In the genomic region with DNA sequence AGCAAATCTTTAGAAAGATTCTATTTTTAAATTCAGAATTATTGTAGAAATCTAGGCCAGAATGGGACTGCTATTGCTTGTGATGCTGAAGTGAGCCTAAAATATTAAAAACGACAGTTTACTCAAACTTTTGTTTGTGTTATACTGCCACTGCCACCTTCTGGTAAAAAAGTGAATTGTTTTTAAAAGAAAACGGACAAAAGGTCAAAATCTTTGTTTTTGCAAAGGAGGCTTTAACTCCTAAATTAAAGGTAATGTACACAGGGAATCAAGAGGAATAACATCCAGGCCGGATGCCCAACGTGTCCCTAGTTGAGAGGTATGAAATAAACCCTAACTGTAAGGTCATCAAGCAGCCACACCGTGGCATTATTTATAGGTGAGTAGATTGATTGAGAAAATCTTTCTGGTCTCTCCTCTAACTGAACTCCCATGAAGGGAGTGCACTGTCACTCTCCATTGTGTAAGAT, we compare ENCODE assay signal across 8 cellular contexts.
DNase-seq lines count a peak whose midpoint lies in the region; ATAC-seq and TF ChIP-seq lines count a peak whose summit lies in the region.

No MANE protein-coding gene starts in this region.

- H3K4me3 Mint-ChIP-seq in MCF 10A (ENCODE audit: unreplicated experiment) (no peak overlapping the region), nephron progenitor cell (no peak overlapping the region)

- TF ChIP-seq CTCF in DND-41 (IDR thresholded peaks at IDR 0.05; ENCODE audit: borderline replicate concordance, extremely low read depth, low read length, poor library complexity, severe bottlenecking) = peak; percentile 68
- TF ChIP-seq CTCF in MCF 10A (IDR thresholded peaks at IDR 0.05; ENCODE audit: unreplicated experiment) = peak; percentile 28
- peak; percentile 71 for TF ChIP-seq CTCF in nephron progenitor cell (IDR thresholded peaks at IDR 0.05)

- H3K9ac ChIP-seq in DND-41 (ENCODE audit: low read depth, low read length) = no peak overlapping the region

- ATAC-seq in DND-41 (ENCODE audit: insufficient read depth, low read depth) (no peak), GM21825 (IDR thresholded peaks at IDR 0.05; ENCODE audit: unreplicated experiment) (no peak), HG03039 (IDR thresholded peaks at IDR 0.05; ENCODE audit: unreplicated experiment) (no peak)

- POLR2A ChIA-PET in MCF 10A (lab: Yijun Ruan, JAX) = no interaction called here

- H3K4me1 Mint-ChIP-seq in MCF 10A (ENCODE audit: insufficient read depth, unreplicated experiment) = no peaks in the 10 kb centered on the region
- H3K4me1 Mint-ChIP-seq in nephron progenitor cell = peaks cover 7% of the 10 kb centered on the region

- H3K9me3 ChIP-seq in DND-41 (ENCODE audit: insufficient read depth, low read length, severe bottlenecking) = no peaks in the 10 kb centered on the region

- no peak overlapping the region for H3K4me3 ChIP-seq in DND-41 (ENCODE audit: low read depth in 1 of 2, low read length in 2 of 2)

- H3K79me2 ChIP-seq in DND-41 (ENCODE audit: insufficient read depth, low read length) = no peaks in the 10 kb centered on the region

- no TSS peak for BruUV-seq in MCF 10A (replicated peaks; lab: Mats Ljungman, UMichigan)

- H3K27me3 Mint-ChIP-seq in MCF 10A (ENCODE audit: insufficient read depth, unreplicated experiment) = peaks cover 58% of the 10 kb centered on the region
- peaks cover 20% of the 10 kb centered on the region for H3K27me3 Mint-ChIP-seq in nephron progenitor cell (ENCODE audit: low read depth, poor library complexity)

- intact Hi-C loops in MCF 10A (cut with micrococcal nuclease) = loop anchor here (1.0 to 2.0 kb wide), 2 partner anchors 590 to 984 kb away; no protein-coding TSS in a partner anchor

- no peak overlapping the region for H3K4me2 ChIP-seq in DND-41 (ENCODE audit: insufficient read depth, low read length)

- H3K36me3 ChIP-seq in DND-41 (ENCODE audit: insufficient read depth, low read length) = no peaks in the 10 kb centered on the region

- DNase-seq in DND-41 (no peak), LoVo (ENCODE audit: low spot score) (peak; percentile 26), MCF 10A (ENCODE audit: unreplicated experiment) (peak; percentile 23), nephron progenitor cell (no peak), Ammon's horn (ENCODE audit: low spot score) (no peak)
- DNase-seq in activated T-cell treated with anti-CD3 and anti-CD28 coated beads, Interleukin-2, amount 50 U/mL, for 1 hour = no peak

- H3K9me3 Mint-ChIP-seq in MCF 10A (ENCODE audit: unreplicated experiment) (peaks cover 5% of the 10 kb centered on the region), nephron progenitor cell (peaks cover 3% of the 10 kb centered on the region)

- no peak overlapping the region; the same call in 1 of the 2 replicates for H2AFZ ChIP-seq in DND-41 (ENCODE audit: low read depth, low read length)

- CTCF ChIA-PET in MCF 10A (lab: Yijun Ruan, JAX) = interaction anchor here (0.7 to 0.8 kb wide), 3 partner anchors 9 to 162 kb away, joined by 3 read pairs; no protein-coding TSS in a partner anchor

- no peak overlapping the region for H3K27ac ChIP-seq in DND-41 (ENCODE audit: low read length)

- H3K36me3 Mint-ChIP-seq in MCF 10A (ENCODE audit: insufficient read depth, unreplicated experiment) (no peaks in the 10 kb centered on the region), nephron progenitor cell (ENCODE audit: low read depth) (no peaks in the 10 kb centered on the region)

- H3K27ac Mint-ChIP-seq in MCF 10A (ENCODE audit: low read depth, unreplicated experiment) (no peak overlapping the region), nephron progenitor cell (peak overlapping the region; percentile 7)

- no peaks in the 10 kb centered on the region for H4K20me1 ChIP-seq in DND-41 (ENCODE audit: insufficient read depth, low read length)

- peaks cover 11% of the 10 kb centered on the region for H3K27me3 ChIP-seq in DND-41 (ENCODE audit: insufficient read depth, low read length, poor library complexity)

- no peaks in the 10 kb centered on the region for H3K4me1 ChIP-seq in DND-41 (ENCODE audit: insufficient read depth, low read length)

Comparison
In these comparisons a context has a peak if more than half of its experiments do, and no peak if none do; other contexts are left out.
1. DNase-seq: peak in LoVo (single experiment) and MCF 10A (single experiment); none in DND-41 (single experiment), nephron progenitor cell (single experiment), activated T-cell treated with anti-CD3 and anti-CD28 coated beads, Interleukin-2, amount 50 U/mL, for 1 hour (single experiment) and Ammon's horn (single experiment).
2. Peak in every context shown above with its lines, with median percentiles within 50 percentile points of each other: CTCF ChIP-seq.